2 cellular contexts compared by ENCODE assay signal in genomic region chr10:99247893-99248292, GRCh38. TPM values are rescaled to one million over a fixed set of nuclear protein-coding genes. Genes with fewer than 3 reads are reported as not detected.
"Had no signal": no experiment of that assay in that cellular context is flagged by ENCODE, and none has a peak within 500 bp of the region (broad histone marks: within the 10 kb centered on the region; RNA-seq: fewer than 3 reads in every experiment).

No MANE protein-coding gene starts in this region.

RNA-seq across cellular contexts. Expression of gene HPSE2, which starts 12.2 kb away (rescaled TPM):
- total RNA-seq: GM23248, H4 had no signal
- polyA plus RNA-seq: GM23248 had no signal
